Comparison of ENCODE assay signal across 9 cellular contexts in genomic region chr12:101925352-101925751, GRCh38. TPM values are rescaled to one million over a fixed set of nuclear protein-coding genes. Genes with fewer than 3 reads are reported as not detected.
A peak's percentile ranks its signal among the peaks of the same experiment; 100 is the strongest.
DNase-seq lines count a peak whose midpoint lies in the region; ATAC-seq and TF ChIP-seq lines count a peak whose summit lies in the region.
"Had no signal": no experiment of that assay in that cellular context is flagged by ENCODE, and none has a peak within 500 bp of the region (broad histone marks: within the 10 kb centered on the region; RNA-seq: fewer than 3 reads in every experiment).

No MANE protein-coding gene starts in this region.

- no peaks in the 10 kb centered on the region for H3K9me3 Mint-ChIP-seq in naive thymus-derived CD8-positive, alpha-beta T cell

- H3K4me3 ChIP-seq in retinal pigment epithelial cell (ENCODE audit: low read length): no peak overlapping the region

- no peak overlapping the region for H3K27ac Mint-ChIP-seq in naive thymus-derived CD8-positive, alpha-beta T cell

- H3K27me3 Mint-ChIP-seq in naive thymus-derived CD8-positive, alpha-beta T cell: peaks cover 0 to 10% (median 1%) of the 10 kb centered on the region in 5 donors

- no peak for TF ChIP-seq CTCF in retinal pigment epithelial cell (conservative IDR thresholded peaks at IDR 0.05; ENCODE audit: low read depth, low read length)

- no peaks in the 10 kb centered on the region for H3K36me3 Mint-ChIP-seq in naive thymus-derived CD8-positive, alpha-beta T cell

- peaks cover 0 to 4% (median 0%) of the 10 kb centered on the region in 4 donors for H3K4me1 Mint-ChIP-seq in naive thymus-derived CD8-positive, alpha-beta T cell

- H3K4me3 Mint-ChIP-seq in naive thymus-derived CD8-positive, alpha-beta T cell: no peak overlapping the region

- POLR2A ChIA-PET in naive thymus-derived CD8-positive, alpha-beta T cell (lab: Charles Lee): no interaction called here

- no peak for ATAC-seq in naive thymus-derived CD8-positive, alpha-beta T cell
- ATAC-seq in GM21360 (IDR thresholded peaks at IDR 0.05; ENCODE audit: unreplicated experiment): no peak
- ATAC-seq in HG02938 (IDR thresholded peaks at IDR 0.05; ENCODE audit: unreplicated experiment): no peak

- DNase-seq in EH (ENCODE audit: low read depth) (peak; percentile 99), SIG-M5 (lab: John Stamatoyannopoulos, UW) (peak; percentile 23), fibroblast of the conjunctiva (ENCODE audit: low read depth) (peak; percentile 83), retinal pigment epithelial cell (ENCODE audit: low read depth) (peak; percentile 10)
- DNase-seq in stimulated activated CD4-positive, alpha-beta T cell treated with anti-CD3 and anti-CD28 coated beads, Interleukin-2, amount 100 ng/mL, for 48 hours: no peak
- DNase-seq in naive thymus-derived CD8-positive, alpha-beta T cell: no peak
- DNase-seq: NCI-H526 treated with DMSO at 0.1 percent for 48 hours had no signal

RNA-seq across cellular contexts. Expression of gene DRAM1, which starts 48.0 kb away (rescaled TPM):
- total RNA-seq in naive thymus-derived CD8-positive, alpha-beta T cell: 1 to 10 TPM; 1.6 to 3.3 TPM
- polyA plus RNA-seq in naive thymus-derived CD8-positive, alpha-beta T cell: 1 to 10 TPM; 1.2 to 1.8 (median 1.5) TPM

Comparison
In these comparisons a context has a peak if more than half of its experiments do, and no peak if none do; other contexts are left out.
1. DNase-seq: peak in EH (single experiment), SIG-M5 (single experiment), fibroblast of the conjunctiva (single experiment) and retinal pigment epithelial cell (single experiment); none in stimulated activated CD4-positive, alpha-beta T cell treated with anti-CD3 and anti-CD28 coated beads, Interleukin-2, amount 100 ng/mL, for 48 hours (0 of 2) and naive thymus-derived CD8-positive, alpha-beta T cell (0 of 10).